In the genomic region with DNA sequence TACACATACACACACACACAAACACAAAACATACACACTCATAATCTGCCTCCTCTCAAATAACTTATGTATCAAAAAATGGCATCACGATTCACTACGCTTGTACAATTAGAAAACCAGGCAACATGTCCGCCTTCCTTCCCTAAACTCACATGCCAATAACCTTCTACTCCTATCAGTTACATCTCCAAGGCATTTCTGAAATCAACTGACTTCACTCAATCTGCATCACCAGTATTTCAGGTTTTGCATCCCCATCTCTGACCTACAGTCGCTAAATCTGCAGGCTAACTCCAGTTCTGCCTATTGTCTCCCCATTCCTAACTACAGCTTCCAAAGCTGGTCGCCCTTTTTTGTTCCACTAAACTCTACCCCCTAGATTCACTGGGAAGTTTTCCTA, we compare ENCODE assay signal across 1 cellular context.
TF ChIP-seq lines count a peak whose summit lies in the region.

No MANE protein-coding gene starts in this region.

TF ChIP-seq in GM23338, 12 proteins besides CTCF, POLR2A, EP300 and RAD21 (continued from another document):
- TF ChIP-seq ZNF462 (CRISPR knock-in tag; IDR thresholded peaks at IDR 0.05) (no peak), JUNB (IDR thresholded peaks at IDR 0.05; ENCODE audit: unreplicated experiment) (no peak), STAT1 (IDR thresholded peaks at IDR 0.05; ENCODE audit: unreplicated experiment) (no peak), EZH2 (IDR thresholded peaks at IDR 0.05; ENCODE audit: low read depth, unreplicated experiment) (no peak), REST (IDR thresholded peaks at IDR 0.05; ENCODE audit: unreplicated experiment) (no peak)
